Comparison of ENCODE assay signal across 8 cellular contexts in genomic region chr10:110873951-110874350, GRCh38. TPM values are rescaled to one million over a fixed set of nuclear protein-coding genes. Genes with fewer than 3 reads are reported as not detected.
DNase-seq lines count a peak whose midpoint lies in the region; TF ChIP-seq lines count a peak whose summit lies in the region.

No MANE protein-coding gene starts in this region.

- H3K27ac ChIP-seq in A673 (ENCODE audit: low read depth, low read length, poor library complexity, severe bottlenecking) (no peak overlapping the region), brain microvascular endothelial cell (no peak overlapping the region), muscle layer of duodenum (ENCODE audit: low read length) (peak overlapping the region; percentile 97)

- no peaks in the 10 kb centered on the region for H3K9me3 ChIP-seq in A673 (ENCODE audit: low read depth, low read length, poor library complexity, severe bottlenecking)
- H3K9me3 ChIP-seq in muscle layer of duodenum (ENCODE audit: control insufficient read depth in 1 of 2, low read length in 2 of 2) = no peaks in the 10 kb centered on the region

- H3K27me3 Mint-ChIP-seq in HFFc6 (ENCODE audit: insufficient read depth) = peaks cover 6% of the 10 kb centered on the region

- H3K4me1 ChIP-seq in A673 (ENCODE audit: insufficient read depth, low read length, poor library complexity, severe bottlenecking) = peaks cover 3% of the 10 kb centered on the region
- peaks cover 7 to 24% of the 10 kb centered on the region in 2 donors for H3K4me1 ChIP-seq in muscle layer of duodenum (ENCODE audit: control insufficient read depth in 1 of 2, insufficient read depth in 2 of 2, low read length in 2 of 2)

- no TSS peak for BruUV-seq in A673 (replicated peaks; lab: Mats Ljungman, UMichigan)

- H3K9me3 Mint-ChIP-seq in HFFc6 = no peaks in the 10 kb centered on the region

- POLR2A ChIA-PET in A673 (lab: Charles Lee; ENCODE audit: low non-redundant PET) = no interaction called here

- H3K36me3 ChIP-seq in A673 (ENCODE audit: insufficient read depth, low read length, poor library complexity, severe bottlenecking) (no peaks in the 10 kb centered on the region), brain microvascular endothelial cell (replicated peaks) (no peaks in the 10 kb centered on the region), muscle layer of duodenum (ENCODE audit: control insufficient read depth in 1 of 2, insufficient read depth in 2 of 2, low read length in 2 of 2) (peaks cover 4 to 12% of the 10 kb centered on the region in 2 donors)

- TF ChIP-seq CTCF in A673 (conservative IDR thresholded peaks at IDR 0.05; ENCODE audit: low read depth, low read length) = no peak
- no peak for TF ChIP-seq CTCF in HFFc6 (IDR thresholded peaks at IDR 0.05)
- no peak for TF ChIP-seq CTCF in brain microvascular endothelial cell (IDR thresholded peaks at IDR 0.05; ENCODE audit: low read depth, low read length, missing control alignments)

- H3K27me3 ChIP-seq in A673 (replicated peaks; ENCODE audit: insufficient read depth, low read depth, low read length, poor library complexity) (no peaks in the 10 kb centered on the region), brain microvascular endothelial cell (replicated peaks) (no peaks in the 10 kb centered on the region), muscle layer of duodenum (ENCODE audit: low read depth, low read length) (no peaks in the 10 kb centered on the region)

- in situ Hi-C loops in brain microvascular endothelial cell (cut with HindIII; ENCODE audit: low pct_ligation_motif_present, low sequenced_read_pairs) = no loop called here

- no peak for DNase-seq in A673 (ENCODE audit: low spot score)
- DNase-seq in HFFc6 = no peak
- DNase-seq in brain microvascular endothelial cell = no peak
- no peak for DNase-seq in NCI-H510A treated with DMSO at 0.1 percent for 48 hours (lab: John Stamatoyannopoulos, UW)
- no peak for DNase-seq in NCI-H1092 treated with DMSO at 0.1 percent for 48 hours (lab: John Stamatoyannopoulos, UW)
- no peak for DNase-seq in amygdala (lab: John Stamatoyannopoulos, UW)
- DNase-seq in NCI-H1436 (lab: John Stamatoyannopoulos, UW) = no peak

- H3K4me1 Mint-ChIP-seq in HFFc6 (ENCODE audit: low read depth) = peaks cover 23% of the 10 kb centered on the region

- peak overlapping the region; percentile 18; the same call in 1 of the 2 replicates for H3K27ac Mint-ChIP-seq in HFFc6

- intact Hi-C loops in A673 (cut with micrococcal nuclease; ENCODE audit: unreplicated experiment) = loop anchor here (5.0 kb wide), 2 partner anchors 43 to 567 kb away; partner anchors contain the start of genes BBIP1 and SHOC2

- H3K4me3 Mint-ChIP-seq in HFFc6 = peak overlapping the region; percentile 94

- H3K4me3 ChIP-seq in A673 (ENCODE audit: low read depth, low read length, poor library complexity, severe bottlenecking) (peak overlapping the region; percentile 87), brain microvascular endothelial cell (ENCODE audit: low read depth, low read length) (peak overlapping the region; percentile 76), muscle layer of duodenum (ENCODE audit: low read depth in 1 of 2, low read length in 2 of 2) (peak overlapping the region; percentile 71 to 94)

- H3K36me3 Mint-ChIP-seq in HFFc6 (ENCODE audit: low read depth) = peaks cover under 1% of the 10 kb centered on the region; the same call in 1 of the 2 replicates

- CTCF ChIA-PET in A673 (lab: Charles Lee) = no interaction called here

RNA-seq across cellular contexts. Expression of gene PDCD4, which starts 2.2 kb away (rescaled TPM):
- 17.3 and 23.7 TPM in 2 replicates for total RNA-seq in A673 (2021)
- 10 to 100 TPM; 56.0 to 85.6 (median 72.8) TPM for total RNA-seq in HFFc6 (2021; fragmentation: NEBNext Ultra II Directional; extraction: Animal tissue kit (Norgen Biotek cat#: 25700))

RNA-seq across cellular contexts. Expression of gene BBIP1, which starts 45.0 kb away (rescaled TPM):
- total RNA-seq in A673 (2021) = 32.9 and 33.9 TPM in 2 replicates
- 10 to 100 TPM; 28.5 to 36.1 (median 31.2) TPM for total RNA-seq in HFFc6 (2021; fragmentation: NEBNext Ultra II Directional; extraction: Animal tissue kit (Norgen Biotek cat#: 25700))

RNA-seq across cellular contexts. Expression of gene SHOC2, which starts 45.5 kb away (rescaled TPM):
- 37.6 and 40.0 TPM in 2 replicates for total RNA-seq in A673 (2021)
- 10 to 100 TPM; 48.9 to 61.1 (median 56.6) TPM for total RNA-seq in HFFc6 (2021; fragmentation: NEBNext Ultra II Directional; extraction: Animal tissue kit (Norgen Biotek cat#: 25700))
